ENCODE assay signal across 20 cellular contexts in the genomic region with DNA sequence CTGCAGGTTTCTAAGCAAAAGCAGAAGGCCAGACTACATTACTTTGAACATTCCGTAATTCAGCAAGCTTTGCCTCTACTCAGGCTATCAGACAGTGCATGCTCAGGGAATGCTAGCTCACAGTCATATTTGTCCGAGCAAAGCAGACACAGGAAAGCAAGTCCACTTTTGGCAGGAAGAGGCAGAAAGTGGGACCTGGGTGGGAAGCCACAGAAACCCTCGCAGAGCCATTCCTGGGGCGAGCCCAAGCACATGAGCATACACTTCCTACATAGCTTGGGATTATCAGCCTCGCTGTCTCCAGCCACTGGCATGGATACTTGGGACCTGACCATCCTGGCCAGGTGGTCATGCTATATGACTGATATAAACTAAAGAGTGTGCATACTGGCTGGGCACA.
"Had no signal": no experiment of that assay in that cellular context is flagged by ENCODE, and none has a peak within 500 bp of the region (broad histone marks: within the 10 kb centered on the region; RNA-seq: fewer than 3 reads in every experiment).

No MANE protein-coding gene starts in this region.

- FAIRE-seq: endothelial cell of umbilical vein, kidney had no signal

- H3K36me3 Mint-ChIP-seq: naive thymus-derived CD4-positive, alpha-beta T cell; stimulated activated naive B cell treated with anti-CD40 and anti-IgM and Interleukin-4, amounts not matched to agents 10 μg/mL and 1 μg/mL and 100 μg/mL, for 72 hours had no signal

- H3K27ac ChIP-seq: foreskin keratinocyte, ovary, right lobe of liver, testis, tibial nerve had no signal

- H3K27ac Mint-ChIP-seq: endodermal cell; naive thymus-derived CD4-positive, alpha-beta T cell; nephron progenitor cell; progenitor cell of endocrine pancreas; stimulated activated naive B cell treated with anti-CD40 and anti-IgM and Interleukin-4, amounts not matched to agents 10 μg/mL and 1 μg/mL and 100 μg/mL, for 72 hours; stimulated activated naive CD8-positive, alpha-beta T cell treated with anti-CD3 and anti-CD28 coated beads, Interleukin-15, amount 100 ng/mL, for 72 hours had no signal

- H3K9me3 Mint-ChIP-seq: nephron progenitor cell; stimulated activated naive CD8-positive, alpha-beta T cell treated with anti-CD3 and anti-CD28 coated beads, Interleukin-15, amount 100 ng/mL, for 72 hours had no signal

- DNase-seq: central memory CD4-positive, alpha-beta T cell; endodermal cell; erythroblast; kidney; left cardiac atrium; left ventricle myocardium superior; naive thymus-derived CD4-positive, alpha-beta T cell; nephron progenitor cell; ovary; right lobe of liver; stimulated activated CD4-positive, alpha-beta T cell treated with anti-CD3 and anti-CD28 coated beads, Interleukin-2, amount 100 ng/mL, for 24 hours; stimulated activated CD4-positive, alpha-beta T cell treated with anti-CD3 and anti-CD28 coated beads, Interleukin-4, amount 100 ng/mL, for 4 hours; stimulated activated naive B cell treated with anti-CD40 and anti-IgM and Interleukin-4, amounts not matched to agents 10 μg/mL and 1 μg/mL and 100 μg/mL, for 72 hours; stimulated activated naive CD8-positive, alpha-beta T cell treated with anti-CD3 and anti-CD28 coated beads, Interleukin-15, amount 100 ng/mL, for 72 hours; testis had no signal

- H3K4me3 ChIP-seq: lung, ovary, right lobe of liver, testis, tibial nerve had no signal

- H3K4me1 Mint-ChIP-seq: naive thymus-derived CD4-positive, alpha-beta T cell; stimulated activated naive B cell treated with anti-CD40 and anti-IgM and Interleukin-4, amounts not matched to agents 10 μg/mL and 1 μg/mL and 100 μg/mL, for 72 hours; stimulated activated naive CD8-positive, alpha-beta T cell treated with anti-CD3 and anti-CD28 coated beads, Interleukin-15, amount 100 ng/mL, for 72 hours had no signal

- H3K4me1 ChIP-seq: foreskin keratinocyte, right lobe of liver, testis, tibial nerve had no signal

- H3K27me3 ChIP-seq: foreskin keratinocyte, ovary, right lobe of liver, testis had no signal

- H3K9me3 ChIP-seq: ovary, right lobe of liver, testis, tibial nerve had no signal

- H3K4me3 Mint-ChIP-seq: endodermal cell; naive thymus-derived CD4-positive, alpha-beta T cell; nephron progenitor cell; stimulated activated naive B cell treated with anti-CD40 and anti-IgM and Interleukin-4, amounts not matched to agents 10 μg/mL and 1 μg/mL and 100 μg/mL, for 72 hours; stimulated activated naive CD8-positive, alpha-beta T cell treated with anti-CD3 and anti-CD28 coated beads, Interleukin-15, amount 100 ng/mL, for 72 hours had no signal

- H3K36me3 ChIP-seq: ovary, right lobe of liver, tibial nerve had no signal

- ATAC-seq: foreskin keratinocyte; left cardiac atrium; left ventricle myocardium superior; naive thymus-derived CD4-positive, alpha-beta T cell; right lobe of liver; stimulated activated naive B cell treated with anti-CD40 and anti-IgM and Interleukin-4, amounts not matched to agents 10 μg/mL and 1 μg/mL and 100 μg/mL, for 72 hours; stimulated activated naive CD8-positive, alpha-beta T cell treated with anti-CD3 and anti-CD28 coated beads, Interleukin-15, amount 100 ng/mL, for 72 hours had no signal
